ENCODE assay signal across 11 cellular contexts in genomic region chr2:155690785-155691184, GRCh38.
DNase-seq lines count a peak whose midpoint lies in the region; ATAC-seq and TF ChIP-seq lines count a peak whose summit lies in the region.
"Had no signal": no experiment of that assay in that cellular context is flagged by ENCODE, and none has a peak within 500 bp of the region (broad histone marks: within the 10 kb centered on the region; RNA-seq: fewer than 3 reads in every experiment).

No MANE protein-coding gene starts in this region.

- no TSS peak for BruUV-seq in PC-9 (replicated peaks; lab: Mats Ljungman, UMichigan)

- H3K27me3 ChIP-seq in PC-9 (ENCODE audit: insufficient read depth, low read depth) (no peaks in the 10 kb centered on the region), aorta (ENCODE audit: control insufficient read depth in 1 of 2, insufficient read depth in 2 of 2, low read length in 1 of 2) (no peaks in the 10 kb centered on the region)
- H3K27me3 ChIP-seq: breast epithelium had no signal

- H3K27ac ChIP-seq in PC-9 (no peak overlapping the region), aorta (ENCODE audit: low read depth in 1 of 2, low read length in 2 of 2) (no peak overlapping the region)
- H3K27ac ChIP-seq: breast epithelium had no signal

- 85 to 91% methylated on average over 2 of the region's 2 CpGs for WGBS in aorta, 2 donors

- H3K9me3 ChIP-seq in PC-9 (ENCODE audit: insufficient read depth, low read depth) (no peaks in the 10 kb centered on the region), aorta (ENCODE audit: control insufficient read depth, low read length) (no peaks in the 10 kb centered on the region)
- H3K9me3 ChIP-seq: breast epithelium had no signal

- DNase-seq in midbrain (lab: John Stamatoyannopoulos, UW) (peak; percentile 31), NCI-H748 treated with DMSO at 0.1 percent for 48 hours (lab: John Stamatoyannopoulos, UW) (no peak), PC-9 (no peak), aorta (no peak), NCI-H446 treated with DMSO at 0.1 percent for 48 hours (lab: John Stamatoyannopoulos, UW) (no peak)
- DNase-seq: NCI-H510A treated with DMSO at 0.1 percent for 48 hours had no signal

- H4K20me1 ChIP-seq in PC-9 (ENCODE audit: insufficient read depth): no peaks in the 10 kb centered on the region

- CTCF ChIA-PET in PC-9 (lab: Charles Lee): no interaction called here

- no peak overlapping the region for H3K4me3 ChIP-seq in PC-9
- no peak overlapping the region for H3K4me3 ChIP-seq in aorta (ENCODE audit: low read length in 2 of 2)
- H3K4me3 ChIP-seq: breast epithelium, K562 had no signal

- H3K4me1 ChIP-seq in PC-9 (replicated peaks; ENCODE audit: insufficient read depth): no peaks in the 10 kb centered on the region
- no peaks in the 10 kb centered on the region for H3K4me1 ChIP-seq in aorta (ENCODE audit: control insufficient read depth in 1 of 2, insufficient read depth in 2 of 2, low read length in 2 of 2)
- H3K4me1 ChIP-seq: breast epithelium had no signal

- H3F3A ChIP-seq in PC-9 (ENCODE audit: insufficient read depth, low read depth): no peaks in the 10 kb centered on the region

- no peaks in the 10 kb centered on the region for H3K36me3 ChIP-seq in PC-9 (ENCODE audit: low read depth)
- no peaks in the 10 kb centered on the region for H3K36me3 ChIP-seq in aorta (ENCODE audit: control insufficient read depth in 1 of 2, insufficient read depth in 2 of 2, low read length in 1 of 2)
- H3K36me3 ChIP-seq: breast epithelium had no signal

- no peak overlapping the region for H3K4me2 ChIP-seq in PC-9

- POLR2A ChIA-PET in PC-9 (lab: Charles Lee; ENCODE audit: unreplicated experiment): no interaction called here

- intact Hi-C loops in PC-9 (cut with micrococcal nuclease; ENCODE audit: unreplicated experiment) (no loop called here), aorta (cut with DNase I) (no loop called here)

- no peak for TF ChIP-seq CTCF in PC-9 (conservative IDR thresholded peaks at IDR 0.05)

- ATAC-seq in GM19025 (IDR thresholded peaks at IDR 0.05; ENCODE audit: low read depth, unreplicated experiment) (peak; percentile 58), HG02678 (IDR thresholded peaks at IDR 0.05; ENCODE audit: unreplicated experiment) (peak; percentile 71), HG03520 (IDR thresholded peaks at IDR 0.05; ENCODE audit: unreplicated experiment) (peak; percentile 93), aorta (ENCODE audit: low FRiP score) (no peak)
- ATAC-seq: K562 had no signal

- no peaks in the 10 kb centered on the region for H3K79me2 ChIP-seq in PC-9 (ENCODE audit: low read depth)

- H3K9me2 ChIP-seq in PC-9 (ENCODE audit: insufficient read depth): no peaks in the 10 kb centered on the region

- H2AFZ ChIP-seq in PC-9: no peak overlapping the region
